ENCODE assay signal across 17 cellular contexts in genomic region chr3:78257956-78258530, GRCh38.
"Had no signal": no experiment of that assay in that cellular context is flagged by ENCODE, and none has a peak within 500 bp of the region (broad histone marks: within the 10 kb centered on the region; RNA-seq: fewer than 3 reads in every experiment).

No MANE protein-coding gene starts in this region.

- H3K9me3 ChIP-seq: right atrium auricular region, thyroid gland, uterus had no signal

- H3K4me1 ChIP-seq: right atrium auricular region, thyroid gland, uterus had no signal

- H3K27me3 ChIP-seq: dorsolateral prefrontal cortex, right atrium auricular region, thyroid gland, uterus had no signal

- H3K27ac ChIP-seq: dorsolateral prefrontal cortex, right atrium auricular region, thyroid gland, uterus had no signal

- ATAC-seq: naive thymus-derived CD4-positive, alpha-beta T cell; stimulated activated naive B cell treated with anti-CD40 and anti-IgM and Interleukin-4, amounts not matched to agents 10 μg/mL and 1 μg/mL and 100 μg/mL, for 72 hours had no signal

- DNase-seq: activated CD4-positive, CD25-positive, alpha-beta regulatory T cell treated with anti-CD3 and anti-CD28 coated beads, Interleukin-2, amount 50 U/mL, for 72 hours; activated naive CD4-positive, alpha-beta T cell; activated naive CD8-positive, alpha-beta T cell treated with anti-CD3 and anti-CD28 coated beads, Interleukin-2, amount 10 ng/mL, durations not matched to agents 7 days and 5 days; activated T-cell treated with anti-CD3 and anti-CD28 coated beads for 4 hours; aorta; dorsolateral prefrontal cortex; endodermal cell; erythroblast; naive thymus-derived CD4-positive, alpha-beta T cell; posterior cingulate gyrus; stimulated activated CD4-positive, alpha-beta T cell treated with anti-CD3 and anti-CD28 coated beads, Interleukin-15, amount 100 ng/mL, for 24 hours; stimulated activated CD4-positive, alpha-beta T cell treated with anti-CD3 and anti-CD28 coated beads, Interleukin-4, amount 100 ng/mL, for 1 hour; stimulated activated naive B cell treated with anti-CD40 and anti-IgM and Interleukin-4, amounts not matched to agents 10 μg/mL and 1 μg/mL and 100 μg/mL, for 72 hours; thyroid gland; uterus had no signal

- H3K4me3 ChIP-seq: dorsolateral prefrontal cortex, lung, right atrium auricular region, thyroid gland, uterus had no signal

- H3K36me3 ChIP-seq: right atrium auricular region, thyroid gland, uterus had no signal
